Comparison of ENCODE assay signal across 1 cellular context in the genomic region with DNA sequence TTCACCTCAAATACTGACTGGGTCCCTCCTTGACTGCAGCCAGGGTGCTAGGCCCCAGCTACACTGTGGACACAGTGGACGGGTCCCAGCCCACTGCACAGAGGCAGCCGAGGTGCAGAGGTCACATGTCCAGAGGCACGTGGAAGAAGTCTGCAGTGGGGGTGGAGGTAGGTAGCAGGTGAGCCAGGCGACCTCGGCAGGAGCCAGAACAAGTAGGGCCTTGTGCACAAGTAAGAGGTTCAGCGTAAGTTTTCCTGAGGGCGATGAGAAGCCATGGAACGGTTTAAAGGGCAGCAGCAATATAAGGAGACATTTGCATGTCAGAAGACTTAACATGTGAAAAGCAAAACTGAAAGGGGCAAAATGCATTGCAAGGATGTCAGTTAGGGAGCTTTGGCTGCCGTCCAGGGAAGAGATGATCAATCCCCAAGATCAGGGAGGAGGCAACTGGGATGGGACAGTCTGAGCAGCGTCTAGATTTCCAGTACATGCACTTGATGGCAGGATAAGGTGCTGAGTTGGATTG.
TF ChIP-seq lines count a peak whose summit lies in the region.

No MANE protein-coding gene starts in this region.

TF ChIP-seq in H1, 55 proteins besides CTCF, POLR2A, EP300 and RAD21:
- no peak for TF ChIP-seq JUND (IDR thresholded peaks at IDR 0.05; ENCODE audit: low read length)
- TF ChIP-seq MAX (IDR thresholded peaks at IDR 0.05), result peak; percentile 63
TF ChIP-seq in H1: peak in this region for 1.
